15 cellular contexts compared by ENCODE assay signal in genomic region chr15:94097567-94097966, GRCh38.
"Had no signal": no experiment of that assay in that cellular context is flagged by ENCODE, and none has a peak within 500 bp of the region (broad histone marks: within the 10 kb centered on the region; RNA-seq: fewer than 3 reads in every experiment).

No MANE protein-coding gene starts in this region.

- H3K36me3 ChIP-seq: thyroid gland, vagina had no signal

- ATAC-seq: mucosa of descending colon, natural killer cell, sciatic nerve had no signal

- DNase-seq: activated B cell treated with CpG ODN at 0.5 μM for 24 hours; activated CD4-positive, alpha-beta T cell treated with anti-CD3 and anti-CD28 coated beads, Interleukin-2, amount 10 ng/mL, durations not matched to agents 24 days and 14 days; activated naive CD4-positive, alpha-beta T cell; cortex of kidney; effector CD8-positive, alpha-beta T cell; glutamatergic neuron; immature natural killer cell; mammary epithelial cell; mucosa of descending colon; natural killer cell; nucleus accumbens; stimulated activated CD4-positive, alpha-beta T cell treated with anti-CD3 and anti-CD28 coated beads, Interleukin-4, amount 100 ng/mL, for 24 hours; thyroid gland had no signal

- H3K27me3 ChIP-seq: thyroid gland, vagina had no signal

- H3K27ac ChIP-seq: thyroid gland, vagina had no signal

- H3K4me1 ChIP-seq: thyroid gland, vagina had no signal

- H3K9me3 ChIP-seq: mucosa of descending colon, thyroid gland, vagina had no signal

- H3K4me3 ChIP-seq: mucosa of descending colon, thyroid gland, vagina had no signal
